1 cellular context compared by ENCODE assay signal in the genomic region with DNA sequence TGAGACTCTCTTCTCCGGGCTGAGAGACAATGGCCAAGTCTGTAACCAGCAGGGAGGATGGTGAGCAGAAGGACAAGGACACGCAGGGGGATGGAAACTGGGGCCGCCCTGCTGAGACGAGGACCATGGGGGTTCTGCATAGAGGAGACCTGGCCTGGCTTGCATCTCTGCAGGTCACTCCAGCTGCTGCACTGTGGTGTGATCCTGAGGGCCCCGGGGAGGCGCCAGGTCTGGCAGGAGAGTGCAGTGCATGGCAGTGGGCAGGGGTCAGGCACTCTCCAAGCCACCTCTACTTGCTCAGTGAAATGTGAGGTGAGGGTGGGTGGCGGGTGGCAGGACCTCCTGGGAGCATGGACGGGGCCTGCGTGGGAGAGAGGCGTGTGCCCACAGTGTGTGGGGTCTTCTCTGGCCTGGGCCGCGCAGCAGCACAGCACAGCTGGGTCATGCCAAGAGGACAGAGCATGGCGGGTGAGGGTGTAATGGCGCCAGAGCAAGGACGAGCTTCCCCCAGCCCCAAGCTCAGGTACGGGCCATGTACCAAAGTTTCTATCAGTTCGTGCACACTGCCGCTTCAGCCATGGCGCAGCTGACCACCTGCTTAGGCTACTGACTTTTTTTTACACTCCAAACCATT.
TF ChIP-seq lines count a peak whose summit lies in the region.

No MANE protein-coding gene starts in this region.

TF ChIP-seq in HepG2, 621 proteins besides CTCF, POLR2A, EP300 and RAD21:
- TF ChIP-seq, protein P1, sequence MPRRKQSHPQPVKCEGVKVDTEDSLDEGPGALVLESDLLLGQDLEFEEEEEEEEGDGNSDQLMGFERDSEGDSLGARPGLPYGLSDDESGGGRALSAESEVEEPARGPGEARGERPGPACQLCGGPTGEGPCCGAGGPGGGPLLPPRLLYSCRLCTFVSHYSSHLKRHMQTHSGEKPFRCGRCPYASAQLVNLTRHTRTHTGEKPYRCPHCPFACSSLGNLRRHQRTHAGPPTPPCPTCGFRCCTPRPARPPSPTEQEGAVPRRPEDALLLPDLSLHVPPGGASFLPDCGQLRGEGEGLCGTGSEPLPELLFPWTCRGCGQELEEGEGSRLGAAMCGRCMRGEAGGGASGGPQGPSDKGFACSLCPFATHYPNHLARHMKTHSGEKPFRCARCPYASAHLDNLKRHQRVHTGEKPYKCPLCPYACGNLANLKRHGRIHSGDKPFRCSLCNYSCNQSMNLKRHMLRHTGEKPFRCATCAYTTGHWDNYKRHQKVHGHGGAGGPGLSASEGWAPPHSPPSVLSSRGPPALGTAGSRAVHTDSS (CRISPR knock-in tag; conservative IDR thresholded peaks at IDR 0.05) = no peak
- peak; percentile 42 for TF ChIP-seq AGO2 (optimal IDR thresholded peaks at IDR 0.05; ENCODE audit: low read depth, low read length)
- TF ChIP-seq, protein P2, sequence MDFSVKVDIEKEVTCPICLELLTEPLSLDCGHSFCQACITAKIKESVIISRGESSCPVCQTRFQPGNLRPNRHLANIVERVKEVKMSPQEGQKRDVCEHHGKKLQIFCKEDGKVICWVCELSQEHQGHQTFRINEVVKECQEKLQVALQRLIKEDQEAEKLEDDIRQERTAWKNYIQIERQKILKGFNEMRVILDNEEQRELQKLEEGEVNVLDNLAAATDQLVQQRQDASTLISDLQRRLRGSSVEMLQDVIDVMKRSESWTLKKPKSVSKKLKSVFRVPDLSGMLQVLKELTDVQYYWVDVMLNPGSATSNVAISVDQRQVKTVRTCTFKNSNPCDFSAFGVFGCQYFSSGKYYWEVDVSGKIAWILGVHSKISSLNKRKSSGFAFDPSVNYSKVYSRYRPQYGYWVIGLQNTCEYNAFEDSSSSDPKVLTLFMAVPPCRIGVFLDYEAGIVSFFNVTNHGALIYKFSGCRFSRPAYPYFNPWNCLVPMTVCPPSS (IDR thresholded peaks at IDR 0.05) = no peak
